Comparison of ENCODE assay signal across 8 cellular contexts in genomic region chr1:43975249-43975961, GRCh38. TPM values are rescaled to one million over a fixed set of nuclear protein-coding genes. Genes with fewer than 3 reads are reported as not detected.
DNase-seq lines count a peak whose midpoint lies in the region; ATAC-seq and TF ChIP-seq lines count a peak whose summit lies in the region.

No MANE protein-coding gene starts in this region.

- H3K27ac ChIP-seq in BLaER1 (peak overlapping the region; percentile 94), Peyer's patch (peak overlapping the region; percentile 92 to 98 (median 94)), iPS-20b (ENCODE audit: low read length) (peak overlapping the region; percentile 86), skin epidermis (peak overlapping the region; percentile 84 to 98 (median 94))

- TF ChIP-seq POLR2A in Peyer's patch (IDR thresholded peaks at IDR 0.05), result no peak

- H3K4me3 ChIP-seq in BLaER1 (peak overlapping the region; percentile 93), Peyer's patch (peak overlapping the region; percentile 81 to 98 (median 84)), iPS-20b (ENCODE audit: low read length) (peak overlapping the region; percentile 92), skin epidermis (peak overlapping the region; percentile 68 to 99 (median 87))

- H3K4me1 Mint-ChIP-seq in MCF 10A (ENCODE audit: insufficient read depth, unreplicated experiment), result peaks cover 37% of the 10 kb centered on the region

- BruUV-seq in MCF 10A (replicated peaks; lab: Mats Ljungman, UMichigan), result TSS peak; percentile 9

- H3K27me3 ChIP-seq in BLaER1 (no peaks in the 10 kb centered on the region), Peyer's patch (no peaks in the 10 kb centered on the region), iPS-20b (ENCODE audit: insufficient read depth, low read length) (no peaks in the 10 kb centered on the region)

- H3K4me1 ChIP-seq in BLaER1 (peaks cover 58% of the 10 kb centered on the region), Peyer's patch (peaks cover 10 to 53% (median 17%) of the 10 kb centered on the region in 4 donors), iPS-20b (ENCODE audit: insufficient read depth, low read length) (peaks cover 7% of the 10 kb centered on the region; the same call in 1 of the 2 replicates)

- CTCF ChIA-PET in MCF 10A (lab: Yijun Ruan, JAX), result interaction anchor here (0.6 to 1.4 kb wide), 7 partner anchors 11 to 755 kb away, joined by 3 to 4 read pairs (median 3); no protein-coding TSS in a partner anchor

- no peaks in the 10 kb centered on the region for H3K9me3 Mint-ChIP-seq in MCF 10A (ENCODE audit: unreplicated experiment)

- POLR2A ChIA-PET in MCF 10A (lab: Yijun Ruan, JAX), result interaction anchor here (0.6 to 3.3 kb wide), 25 partner anchors 11 to 830 kb away, joined by 3 to 30 read pairs (median 4); partner anchors contain the start of genes ARMH1, CCDC24, IPO13 and KDM4A

- H3K36me3 Mint-ChIP-seq in MCF 10A (ENCODE audit: insufficient read depth, unreplicated experiment), result peaks cover 29% of the 10 kb centered on the region

- H3K4me2 ChIP-seq in BLaER1, result peak overlapping the region; percentile 94

- peak overlapping the region; percentile 94 for H3K27ac Mint-ChIP-seq in MCF 10A (ENCODE audit: low read depth, unreplicated experiment)

- TF ChIP-seq CTCF in Peyer's patch (IDR thresholded peaks at IDR 0.05) (no peak), MCF 10A (IDR thresholded peaks at IDR 0.05; ENCODE audit: unreplicated experiment) (no peak)

- H3K9ac ChIP-seq in BLaER1, result peak overlapping the region; percentile 96
- H3K9ac ChIP-seq in iPS-20b (ENCODE audit: low read depth, low read length), result peak overlapping the region; percentile 88

- intact Hi-C loops in MCF 10A (cut with micrococcal nuclease), result loop anchor here (5.0 kb wide), 1 partner anchor 448 kb away; no protein-coding TSS in a partner anchor

- H4K20me1 ChIP-seq in BLaER1, result peaks cover 50% of the 10 kb centered on the region

- H3K36me3 ChIP-seq in BLaER1, result peaks cover 53% of the 10 kb centered on the region
- peaks cover 0 to 25% (median 0%) of the 10 kb centered on the region in 3 donors for H3K36me3 ChIP-seq in Peyer's patch
- H3K36me3 ChIP-seq in iPS-20b (ENCODE audit: insufficient read depth, low read depth, low read length), result peaks cover 49% of the 10 kb centered on the region

- H3K27me3 Mint-ChIP-seq in MCF 10A (ENCODE audit: insufficient read depth, unreplicated experiment), result no peaks in the 10 kb centered on the region

- peak; percentile 4 for ATAC-seq in GM21381 (IDR thresholded peaks at IDR 0.05; ENCODE audit: unreplicated experiment)

- H3K9me3 ChIP-seq in BLaER1 (no peaks in the 10 kb centered on the region), Peyer's patch (no peaks in the 10 kb centered on the region), iPS-20b (ENCODE audit: insufficient read depth, low read depth, low read length) (no peaks in the 10 kb centered on the region)

- peak; percentile 73 to 82 (median 75) for DNase-seq in Peyer's patch
- DNase-seq in MCF 10A (ENCODE audit: unreplicated experiment), result no peak
- no peak for DNase-seq in LoVo (ENCODE audit: low spot score)
- DNase-seq in SHP77 (lab: John Stamatoyannopoulos, UW), result no peak

- peak overlapping the region; percentile 94 for H3K4me3 Mint-ChIP-seq in MCF 10A (ENCODE audit: unreplicated experiment)

RNA-seq across cellular contexts. Expression of gene ATP6V0B, which starts 0.6 kb away (rescaled TPM):
- total RNA-seq in Peyer's patch, result 100 to 1,000 TPM in 2 of 4 donors, 10 to 100 TPM in 2; 87.5 to 218 (median 122) TPM
- total RNA-seq in MCF 10A (2022), result 120 and 141 TPM in 2 replicates

RNA-seq across cellular contexts. Expression of gene B4GALT2, which starts 3.6 kb away (rescaled TPM):
- total RNA-seq in Peyer's patch (10 to 100 TPM in 3 of 4 donors, 1 to 10 TPM in 1; 8.2 to 28.9 (median 22.2) TPM), MCF 10A (2022) (56.3 and 68.4 TPM in 2 replicates)

RNA-seq across cellular contexts. Expression of gene DPH2, which starts 5.6 kb away (rescaled TPM):
- total RNA-seq in Peyer's patch, result 100 to 1,000 TPM in 1 of 4 donors, 10 to 100 TPM in 3; 16.6 to 106 (median 38.6) TPM
- total RNA-seq in MCF 10A (2022), result 27.9 and 38.9 TPM in 2 replicates

RNA-seq across cellular contexts. Expression of gene CCDC24, which starts 16.0 kb away (rescaled TPM):
- total RNA-seq in Peyer's patch (10 to 100 TPM; 12.4 to 18.2 (median 15.7) TPM), MCF 10A (2022) (3.6 and 4.8 TPM in 2 replicates)

RNA-seq across cellular contexts. Expression of gene IPO13, which starts 28.7 kb away (rescaled TPM):
- total RNA-seq in Peyer's patch (10 to 100 TPM in 3 of 4 donors, 1 to 10 TPM in 1; 9.1 to 36.5 (median 32.0) TPM), MCF 10A (2022) (23.9 and 31.4 TPM in 2 replicates)

Comparison
In these comparisons a context has a peak if more than half of its experiments do, and no peak if none do; other contexts are left out.
1. DNase-seq: peak in Peyer's patch (3 of 3); none in MCF 10A (single experiment), LoVo (single experiment) and SHP77 (0 of 2).
2. Peak in every context shown above with its lines, with median percentiles within 50 percentile points of each other: H3K27ac ChIP-seq and H3K4me3 ChIP-seq.